In genomic region chr14:105709281-105710118, GRCh38 we compare ENCODE assay signal across 23 cellular contexts.
A peak's percentile ranks its signal among the peaks of the same experiment; 100 is the strongest.
DNase-seq lines count a peak whose midpoint lies in the region; ATAC-seq, FAIRE-seq and TF ChIP-seq lines count a peak whose summit lies in the region.
"Had no signal": no experiment of that assay in that cellular context is flagged by ENCODE, and none has a peak within 500 bp of the region (broad histone marks: within the 10 kb centered on the region; RNA-seq: fewer than 3 reads in every experiment).

No MANE protein-coding gene starts in this region.

- TF ChIP-seq CTCF in right lobe of liver (IDR thresholded peaks at IDR 0.05) (no peak), HepG2 (CRISPR knock-in tag; IDR thresholded peaks at IDR 0.05) (no peak), omental fat pad (IDR thresholded peaks at IDR 0.05) (no peak), uterus (IDR thresholded peaks at IDR 0.05) (no peak)

- peak; percentile 11 to 32 (median 18) for ATAC-seq in right lobe of liver
- no peak for ATAC-seq in HepG2
- ATAC-seq in omental fat pad (ENCODE audit: low FRiP score): peak; percentile 15
- ATAC-seq in GM18511 (IDR thresholded peaks at IDR 0.05; ENCODE audit: unreplicated experiment): no peak

- H4K20me1 ChIP-seq in HepG2 (ENCODE audit: insufficient read depth, low read length): no peaks in the 10 kb centered on the region

- no peak overlapping the region for H3K27ac ChIP-seq in right lobe of liver
- no peak overlapping the region for H3K27ac ChIP-seq in HepG2 (ENCODE audit: extremely low read length, insufficient read depth, low read length)
- H3K27ac ChIP-seq in uterus: no peak overlapping the region
- H3K27ac ChIP-seq: tibial artery had no signal

- H3K9ac ChIP-seq in HepG2 (ENCODE audit: insufficient read depth, low read depth, low read length): no peak overlapping the region

- H3K4me2 ChIP-seq in HepG2 (ENCODE audit: low read depth, low read length): no peak overlapping the region

- H3K4me3 ChIP-seq in right lobe of liver (no peak overlapping the region), HepG2 (replicated peaks in 1 of 3; ENCODE audit: insufficient read depth in 1 of 3, low read depth in 2 of 3, low read length in 3 of 3) (no peak overlapping the region), uterus (no peak overlapping the region)
- H3K4me3 ChIP-seq: tibial artery had no signal

- intact Hi-C loops in right lobe of liver (cut with DNase I) (loop anchor here (5.0 to 10.0 kb wide), 2 partner anchors 122 to 125 kb away; no protein-coding TSS in a partner anchor), HepG2 (cut with micrococcal nuclease; ENCODE audit: unreplicated experiment) (no loop called here), uterus (cut with DNase I; ENCODE audit: low total_unique reads) (loop anchor here (5.0 kb wide), 1 partner anchor 122 kb away; no protein-coding TSS in a partner anchor)

- POLR2A ChIA-PET in HepG2 (lab: Yijun Ruan, JAX): no interaction called here

- H3K4me1 ChIP-seq in right lobe of liver: no peaks in the 10 kb centered on the region
- H3K4me1 ChIP-seq in HepG2 (ENCODE audit: insufficient read depth, low read length): no peaks in the 10 kb centered on the region
- no peaks in the 10 kb centered on the region for H3K4me1 ChIP-seq in uterus
- H3K4me1 ChIP-seq: tibial artery had no signal

- 100% methylated on average over 1 of the region's 6 CpGs for WGBS in right lobe of liver (ENCODE audit: insufficient coverage, low coverage, low lambda C conversion rate, missing lambda C conversion rate)
- 12% methylated on average over 4 of the region's 6 CpGs for WGBS in HepG2 (ENCODE audit: low lambda C conversion rate)

- TF ChIP-seq RAD21 in HepG2 (CRISPR knock-in tag; IDR thresholded peaks at IDR 0.05): no peak

- FAIRE-seq in HepG2 (lab: Jason Lieb, UNC): no peak
- FAIRE-seq: small intestine had no signal

- TF ChIP-seq EP300 in HepG2 (IDR thresholded peaks at IDR 0.05; ENCODE audit: low read depth in 2 of 2, low read length in 2 of 2) (no peak), HepG2 (CRISPR knock-in tag; IDR thresholded peaks at IDR 0.05; ENCODE audit: borderline replicate concordance) (no peak)

- in situ Hi-C loops in HepG2 (cut with HindIII; ENCODE audit: extremely low pct_ligation_motif_present, low pct_unique_long_range_greater_than_20kb): no loop called here

- H3K36me3 ChIP-seq in right lobe of liver (no peaks in the 10 kb centered on the region), HepG2 (replicated peaks in 1 of 2; ENCODE audit: control insufficient read depth in 1 of 2, insufficient read depth in 2 of 2, low read length in 2 of 2) (no peaks in the 10 kb centered on the region), uterus (no peaks in the 10 kb centered on the region)
- H3K36me3 ChIP-seq: tibial artery had no signal

- no peak for TF ChIP-seq POLR2A in right lobe of liver (IDR thresholded peaks at IDR 0.05)
- no peak for TF ChIP-seq POLR2A in HepG2 (IDR thresholded peaks at IDR 0.05; ENCODE audit: insufficient read depth in 1 of 2, low read depth in 2 of 2, low read length in 2 of 2)
- no peak for TF ChIP-seq POLR2A in uterus (IDR thresholded peaks at IDR 0.05)

- DNase-seq in right lobe of liver (no peak), HepG2 (ENCODE audit: low spot score) (no peak), omental fat pad (ENCODE audit: low spot score) (peak; percentile 4), uterus (no peak), T1000 (lab: John Stamatoyannopoulos, UW) (no peak), GM19240 (ENCODE audit: insufficient read length, low spot score) (no peak)
- peak; percentile 42 for DNase-seq in activated CD8-positive, alpha-beta memory T cell treated with anti-CD3 and anti-CD28 coated beads, Interleukin-2, amount 50 U/mL, for 48 hours
- DNase-seq: activated CD4-positive, alpha-beta T cell treated with anti-CD3 and anti-CD28 coated beads, Interleukin-2, amount 50 U/mL, for 4 hours; activated CD4-positive, CD25-positive, alpha-beta regulatory T cell; activated effector memory CD4-positive, alpha-beta T cell treated with Interleukin-2 at 50 U/mL for 16 hours; activated T-cell treated with anti-CD3 and anti-CD28 coated beads for 4 hours; cerebellar nuclear complex; COR-L47; DMS79 treated with DMSO at 0.1 percent for 48 hours; HCEC 1CT; mesenchymal stem cell; NCI-H1092; NCI-H1930; nucleus accumbens; small intestine; T-helper 9 cell; tibial artery had no signal

- CTCF ChIA-PET in HepG2 (lab: Yijun Ruan, JAX; ENCODE audit: low intra/inter-chr PET ratio, low total read pairs): no interaction called here

- H3K79me2 ChIP-seq in HepG2 (ENCODE audit: insufficient read depth, low read length): no peaks in the 10 kb centered on the region

- H3K27me3 ChIP-seq in right lobe of liver (no peaks in the 10 kb centered on the region), HepG2 (ENCODE audit: control insufficient read depth in 1 of 2, insufficient read depth in 2 of 2, low read length in 2 of 2) (no peaks in the 10 kb centered on the region; a peak in 1 of 5 replicates), uterus (no peaks in the 10 kb centered on the region)
- H3K27me3 ChIP-seq: tibial artery had no signal

- no peak overlapping the region for H2AFZ ChIP-seq in HepG2 (ENCODE audit: low read length)

- BruUV-seq in HepG2 (replicated peaks; lab: Mats Ljungman, UMichigan): no TSS peak

- no peaks in the 10 kb centered on the region for H3K9me3 ChIP-seq in right lobe of liver
- no peaks in the 10 kb centered on the region for H3K9me3 ChIP-seq in HepG2 (ENCODE audit: low read length)
- H3K9me3 ChIP-seq in uterus: no peaks in the 10 kb centered on the region
- H3K9me3 ChIP-seq: tibial artery had no signal

TF ChIP-seq in HepG2, 621 proteins besides CTCF, POLR2A, EP300 and RAD21:
- TF ChIP-seq ZNF549 (CRISPR knock-in tag; IDR thresholded peaks at IDR 0.05): no peak

Comparison
In these comparisons a context has a peak if more than half of its experiments do, and no peak if none do; other contexts are left out.
1. ATAC-seq: peak in right lobe of liver (4 of 4) and omental fat pad (single experiment); none in HepG2 (single experiment) and GM18511 (single experiment).
2. DNase-seq: peak in activated CD8-positive, alpha-beta memory T cell treated with anti-CD3 and anti-CD28 coated beads, Interleukin-2, amount 50 U/mL, for 48 hours (single experiment) and omental fat pad (single experiment); none in right lobe of liver (0 of 3), HepG2 (single experiment), uterus (0 of 2), T1000 (single experiment) and GM19240 (single experiment).